In genomic region chr9:99730063-99730462, GRCh38 we compare ENCODE assay signal across 25 cellular contexts.
"Had no signal": no experiment of that assay in that cellular context is flagged by ENCODE, and none has a peak within 500 bp of the region (broad histone marks: within the 10 kb centered on the region; RNA-seq: fewer than 3 reads in every experiment).

No MANE protein-coding gene starts in this region.

- H3K4me3 Mint-ChIP-seq: dendritic cell treated with granulocyte-macrophage colony-stimulating factor and Interleukin-4, amounts not matched to agents 40 ng/mL and 50 ng/mL, for 4 days; immature natural killer cell; natural killer cell; stimulated activated naive CD8-positive, alpha-beta T cell treated with anti-CD3 and anti-CD28 coated beads, Interleukin-15, amount 100 ng/mL, for 72 hours had no signal

- H3K9me3 Mint-ChIP-seq: dendritic cell treated with granulocyte-macrophage colony-stimulating factor and Interleukin-4, amounts not matched to agents 40 ng/mL and 50 ng/mL, for 4 days; immature natural killer cell; natural killer cell; stimulated activated naive CD8-positive, alpha-beta T cell treated with anti-CD3 and anti-CD28 coated beads, Interleukin-15, amount 100 ng/mL, for 72 hours had no signal

- H3K27me3 ChIP-seq: colonic mucosa, esophagus muscularis mucosa, heart right ventricle, neutrophil, pancreas, right lobe of liver, thyroid gland had no signal

- DNase-seq: colonic mucosa; effector CD8-positive, alpha-beta T cell; foreskin melanocyte; glutamatergic neuron; heart right ventricle; hippocampal formation; immature natural killer cell; islet precursor cell; kidney glomerular epithelial cell; left colon; left ventricle myocardium superior; lower lobe of right lung; natural killer cell; pancreas; right lobe of liver; small intestine; stimulated activated CD4-positive, alpha-beta T cell treated with anti-CD3 and anti-CD28 coated beads, Interleukin-15, amount 100 ng/mL, for 24 hours; stimulated activated CD4-positive, alpha-beta T cell treated with anti-CD3 and anti-CD28 coated beads, Interleukin-2, amount 100 ng/mL, for 48 hours; stimulated activated naive CD4-positive, alpha-beta T cell; stimulated activated naive CD8-positive, alpha-beta T cell treated with anti-CD3 and anti-CD28 coated beads, Interleukin-15, amount 100 ng/mL, for 72 hours; thyroid gland; trophoblast cell had no signal

- H3K4me1 ChIP-seq: colonic mucosa, pancreas, right lobe of liver, thyroid gland had no signal

- H3K36me3 Mint-ChIP-seq: immature natural killer cell, natural killer cell had no signal

- H3K9me3 ChIP-seq: colonic mucosa, esophagus muscularis mucosa, heart right ventricle, lower lobe of right lung, neutrophil, pancreas, right lobe of liver, thyroid gland had no signal

- H3K4me3 ChIP-seq: colonic mucosa, esophagus muscularis mucosa, heart right ventricle, lower lobe of right lung, pancreas, right lobe of liver, thyroid gland had no signal

- H3K27ac Mint-ChIP-seq: dendritic cell treated with granulocyte-macrophage colony-stimulating factor and Interleukin-4, amounts not matched to agents 40 ng/mL and 50 ng/mL, for 4 days; natural killer cell had no signal

- H3K27ac ChIP-seq: colonic mucosa, esophagus muscularis mucosa, lower lobe of right lung, neutrophil, pancreas, right lobe of liver, thyroid gland had no signal

- ATAC-seq: heart right ventricle; left colon; left ventricle myocardium superior; natural killer cell; pancreas; right lobe of liver; stimulated activated naive CD8-positive, alpha-beta T cell treated with anti-CD3 and anti-CD28 coated beads, Interleukin-15, amount 100 ng/mL, for 72 hours had no signal

- H3K27me3 Mint-ChIP-seq: dendritic cell treated with granulocyte-macrophage colony-stimulating factor and Interleukin-4, amounts not matched to agents 40 ng/mL and 50 ng/mL, for 4 days had no signal

- H3K36me3 ChIP-seq: colonic mucosa, esophagus muscularis mucosa, heart right ventricle, lower lobe of right lung, neutrophil, pancreas, right lobe of liver, thyroid gland had no signal
